In the genomic region with DNA sequence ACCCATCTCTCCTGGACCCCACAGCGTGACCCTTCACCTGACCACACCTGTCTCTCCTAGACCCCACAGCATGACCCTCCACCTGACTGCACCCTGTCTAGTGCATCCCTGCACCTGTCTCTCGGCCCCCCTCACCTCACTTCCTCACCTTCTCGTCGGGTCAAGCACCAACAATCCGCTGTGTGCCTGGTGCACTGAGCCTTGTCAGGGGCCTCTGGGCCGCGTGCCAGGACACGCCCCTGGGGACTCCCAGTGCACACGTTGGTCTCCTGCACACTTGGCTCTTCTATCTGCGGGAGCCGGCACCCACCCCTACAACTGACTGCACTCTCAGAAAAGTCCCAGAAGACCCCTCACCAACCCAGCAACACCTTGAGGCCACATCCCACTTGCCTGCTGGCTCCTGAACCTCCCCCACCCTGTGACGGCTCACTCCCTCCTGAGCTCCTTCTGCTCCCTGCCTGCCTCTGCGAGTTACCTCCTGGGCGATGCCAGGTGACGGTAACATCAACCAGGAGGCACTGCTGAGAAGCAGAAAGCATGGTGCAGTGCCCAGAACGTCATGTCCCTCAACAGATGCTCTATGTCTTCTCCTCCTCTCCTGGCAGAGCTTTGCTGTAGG, we compare ENCODE assay signal across 1 cellular context.
TF ChIP-seq lines count a peak whose summit lies in the region.

No MANE protein-coding gene starts in this region.

TF ChIP-seq in GM23338, 12 proteins besides CTCF, POLR2A, EP300 and RAD21 (continued from another document):
- TF ChIP-seq, protein P1, sequence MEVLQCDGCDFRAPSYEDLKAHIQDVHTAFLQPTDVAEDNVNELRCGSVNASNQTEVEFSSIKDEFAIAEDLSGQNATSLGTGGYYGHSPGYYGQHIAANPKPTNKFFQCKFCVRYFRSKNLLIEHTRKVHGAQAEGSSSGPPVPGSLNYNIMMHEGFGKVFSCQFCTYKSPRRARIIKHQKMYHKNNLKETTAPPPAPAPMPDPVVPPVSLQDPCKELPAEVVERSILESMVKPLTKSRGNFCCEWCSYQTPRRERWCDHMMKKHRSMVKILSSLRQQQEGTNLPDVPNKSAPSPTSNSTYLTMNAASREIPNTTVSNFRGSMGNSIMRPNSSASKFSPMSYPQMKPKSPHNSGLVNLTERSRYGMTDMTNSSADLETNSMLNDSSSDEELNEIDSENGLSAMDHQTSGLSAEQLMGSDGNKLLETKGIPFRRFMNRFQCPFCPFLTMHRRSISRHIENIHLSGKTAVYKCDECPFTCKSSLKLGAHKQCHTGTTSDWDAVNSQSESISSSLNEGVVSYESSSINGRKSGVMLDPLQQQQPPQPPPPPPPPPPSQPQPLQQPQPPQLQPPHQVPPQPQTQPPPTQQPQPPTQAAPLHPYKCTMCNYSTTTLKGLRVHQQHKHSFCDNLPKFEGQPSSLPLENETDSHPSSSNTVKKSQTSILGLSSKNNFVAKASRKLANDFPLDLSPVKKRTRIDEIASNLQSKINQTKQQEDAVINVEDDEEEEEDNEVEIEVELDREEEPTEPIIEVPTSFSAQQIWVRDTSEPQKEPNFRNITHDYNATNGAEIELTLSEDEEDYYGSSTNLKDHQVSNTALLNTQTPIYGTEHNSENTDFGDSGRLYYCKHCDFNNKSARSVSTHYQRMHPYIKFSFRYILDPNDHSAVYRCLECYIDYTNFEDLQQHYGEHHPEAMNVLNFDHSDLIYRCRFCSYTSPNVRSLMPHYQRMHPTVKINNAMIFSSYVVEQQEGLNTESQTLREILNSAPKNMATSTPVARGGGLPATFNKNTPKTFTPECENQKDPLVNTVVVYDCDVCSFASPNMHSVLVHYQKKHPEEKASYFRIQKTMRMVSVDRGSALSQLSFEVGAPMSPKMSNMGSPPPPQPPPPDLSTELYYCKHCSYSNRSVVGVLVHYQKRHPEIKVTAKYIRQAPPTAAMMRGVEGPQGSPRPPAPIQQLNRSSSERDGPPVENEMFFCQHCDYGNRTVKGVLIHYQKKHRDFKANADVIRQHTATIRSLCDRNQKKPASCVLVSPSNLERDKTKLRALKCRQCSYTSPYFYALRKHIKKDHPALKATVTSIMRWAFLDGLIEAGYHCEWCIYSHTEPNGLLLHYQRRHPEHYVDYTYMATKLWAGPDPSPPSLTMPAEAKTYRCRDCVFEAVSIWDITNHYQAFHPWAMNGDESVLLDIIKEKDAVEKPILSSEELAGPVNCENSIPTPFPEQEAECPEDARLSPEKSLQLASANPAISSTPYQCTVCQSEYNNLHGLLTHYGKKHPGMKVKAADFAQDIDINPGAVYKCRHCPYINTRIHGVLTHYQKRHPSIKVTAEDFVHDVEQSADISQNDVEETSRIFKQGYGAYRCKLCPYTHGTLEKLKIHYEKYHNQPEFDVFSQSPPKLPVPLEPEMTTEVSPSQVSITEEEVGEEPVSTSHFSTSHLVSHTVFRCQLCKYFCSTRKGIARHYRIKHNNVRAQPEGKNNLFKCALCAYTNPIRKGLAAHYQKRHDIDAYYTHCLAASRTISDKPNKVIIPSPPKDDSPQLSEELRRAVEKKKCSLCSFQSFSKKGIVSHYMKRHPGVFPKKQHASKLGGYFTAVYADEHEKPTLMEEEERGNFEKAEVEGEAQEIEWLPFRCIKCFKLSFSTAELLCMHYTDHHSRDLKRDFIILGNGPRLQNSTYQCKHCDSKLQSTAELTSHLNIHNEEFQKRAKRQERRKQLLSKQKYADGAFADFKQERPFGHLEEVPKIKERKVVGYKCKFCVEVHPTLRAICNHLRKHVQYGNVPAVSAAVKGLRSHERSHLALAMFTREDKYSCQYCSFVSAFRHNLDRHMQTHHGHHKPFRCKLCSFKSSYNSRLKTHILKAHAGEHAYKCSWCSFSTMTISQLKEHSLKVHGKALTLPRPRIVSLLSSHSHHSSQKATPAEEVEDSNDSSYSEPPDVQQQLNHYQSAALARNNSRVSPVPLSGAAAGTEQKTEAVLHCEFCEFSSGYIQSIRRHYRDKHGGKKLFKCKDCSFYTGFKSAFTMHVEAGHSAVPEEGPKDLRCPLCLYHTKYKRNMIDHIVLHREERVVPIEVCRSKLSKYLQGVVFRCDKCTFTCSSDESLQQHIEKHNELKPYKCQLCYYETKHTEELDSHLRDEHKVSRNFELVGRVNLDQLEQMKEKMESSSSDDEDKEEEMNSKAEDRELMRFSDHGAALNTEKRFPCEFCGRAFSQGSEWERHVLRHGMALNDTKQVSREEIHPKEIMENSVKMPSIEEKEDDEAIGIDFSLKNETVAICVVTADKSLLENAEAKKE (CRISPR knock-in tag; IDR thresholded peaks at IDR 0.05), result no peak
- TF ChIP-seq ZNF114 (CRISPR knock-in tag; IDR thresholded peaks at IDR 0.05) (no peak), STAT1 (IDR thresholded peaks at IDR 0.05; ENCODE audit: unreplicated experiment) (no peak), CREB1 (CRISPR knock-in tag; IDR thresholded peaks at IDR 0.05; ENCODE audit: low read depth) (no peak), REST (IDR thresholded peaks at IDR 0.05; ENCODE audit: unreplicated experiment) (no peak), EZH2phosphoT487 (IDR thresholded peaks at IDR 0.05; ENCODE audit: unreplicated experiment) (no peak)
